ENCODE assay signal across 15 cellular contexts in genomic region chr11:131229221-131229620, GRCh38.
A peak's percentile ranks its signal among the peaks of the same experiment; 100 is the strongest.
DNase-seq lines count a peak whose midpoint lies in the region; ATAC-seq and TF ChIP-seq lines count a peak whose summit lies in the region.
"Had no signal": no experiment of that assay in that cellular context is flagged by ENCODE, and none has a peak within 500 bp of the region (broad histone marks: within the 10 kb centered on the region; RNA-seq: fewer than 3 reads in every experiment).

No MANE protein-coding gene starts in this region.

- H3K36me3 ChIP-seq in GM23338 (ENCODE audit: insufficient read depth): peaks cover 7% of the 10 kb centered on the region
- H3K36me3 ChIP-seq: BE2C; BLaER1 treated with 17β-estradiol and CSF1 and Interleukin-3, amounts not matched to agents 10 nM and 100 nM had no signal

- DNase-seq in Ammon's horn (ENCODE audit: low spot score) (peak; percentile 18), GM23338 (ENCODE audit: low spot score) (no peak), globus pallidus (ENCODE audit: low spot score) (peak; percentile 54), pons (ENCODE audit: low spot score) (peak; percentile 82)
- no peak for DNase-seq in activated CD8-positive, alpha-beta memory T cell treated with anti-CD3 and anti-CD28 coated beads for 24 hours
- no peak for DNase-seq in stimulated activated CD4-positive, alpha-beta T cell treated with anti-CD3 and anti-CD28 coated beads, Interleukin-4, amount 100 ng/mL, for 1 hour
- DNase-seq: BE2C; CD4-positive, alpha-beta T cell; CD8-positive, alpha-beta memory T cell; DMS 273 treated with DMSO at 0.1 percent for 48 hours; DND-41; H7; HCEC 1CT had no signal

- TF ChIP-seq CTCF in GM23338 (conservative IDR thresholded peaks at IDR 0.05; ENCODE audit: low read depth in 2 of 2): no peak

- H3K36me3 Mint-ChIP-seq in GM23338 (ENCODE audit: low read depth): peaks cover 10% of the 10 kb centered on the region; the same call in 2 of the 3 replicates
- H3K36me3 Mint-ChIP-seq: CD14-positive monocyte; CD8-positive, alpha-beta memory T cell had no signal

- H3K4me1 Mint-ChIP-seq in GM23338: peaks cover 20% of the 10 kb centered on the region
- H3K4me1 Mint-ChIP-seq: CD14-positive monocyte; CD8-positive, alpha-beta memory T cell had no signal

- H3K27ac Mint-ChIP-seq in GM23338: no peak overlapping the region
- H3K27ac Mint-ChIP-seq: CD14-positive monocyte; CD4-positive, alpha-beta T cell; CD8-positive, alpha-beta memory T cell had no signal

- no peaks in the 10 kb centered on the region for H3K27me3 ChIP-seq in GM23338 (ENCODE audit: insufficient read depth)
- H3K27me3 ChIP-seq: BE2C; BLaER1 treated with 17β-estradiol and CSF1 and Interleukin-3, amounts not matched to agents 10 nM and 100 nM had no signal

- peaks cover 6% of the 10 kb centered on the region for H3K27me3 Mint-ChIP-seq in GM23338 (ENCODE audit: insufficient read depth, low read depth, poor library complexity)
- H3K27me3 Mint-ChIP-seq: CD4-positive, alpha-beta T cell; CD8-positive, alpha-beta memory T cell had no signal

- H2AFZ ChIP-seq in GM23338: 0 out of 2 replicates have a peak overlapping the region, but pooled peaks have one; percentile 33

- peaks cover 10% of the 10 kb centered on the region for H3K9me2 ChIP-seq in GM23338 (ENCODE audit: insufficient read depth)

- H3K4me1 ChIP-seq in GM23338 (ENCODE audit: insufficient read depth): peaks cover 17% of the 10 kb centered on the region
- H3K4me1 ChIP-seq: BE2C; BLaER1 treated with 17β-estradiol and CSF1 and Interleukin-3, amounts not matched to agents 10 nM and 100 nM had no signal

- no peaks in the 10 kb centered on the region for H4K20me1 ChIP-seq in GM23338 (replicated peaks; ENCODE audit: insufficient read depth)
- H4K20me1 ChIP-seq: BLaER1 treated with 17β-estradiol and CSF1 and Interleukin-3, amounts not matched to agents 10 nM and 100 nM had no signal

- H3F3A ChIP-seq in GM23338 (replicated peaks; ENCODE audit: low read depth): peaks cover 6% of the 10 kb centered on the region

- H3K27ac ChIP-seq in GM23338 (ENCODE audit: low read depth): no peak overlapping the region
- H3K27ac ChIP-seq: BLaER1 treated with 17β-estradiol and CSF1 and Interleukin-3, amounts not matched to agents 10 nM and 100 nM had no signal

- no peak overlapping the region for H3K4me3 ChIP-seq in GM23338
- H3K4me3 ChIP-seq: BLaER1 treated with 17β-estradiol and CSF1 and Interleukin-3, amounts not matched to agents 10 nM and 100 nM had no signal

- H3K9me3 Mint-ChIP-seq in GM23338: peaks cover 12% of the 10 kb centered on the region; the same call in 2 of the 3 replicates
- H3K9me3 Mint-ChIP-seq: CD4-positive, alpha-beta T cell had no signal

- ATAC-seq in GM23338: no peak

- H3K4me3 Mint-ChIP-seq in GM23338: no peak overlapping the region
- H3K4me3 Mint-ChIP-seq: CD14-positive monocyte; CD4-positive, alpha-beta T cell; CD8-positive, alpha-beta memory T cell had no signal

- no peak overlapping the region for H3K4me2 ChIP-seq in GM23338
- H3K4me2 ChIP-seq: BLaER1 treated with 17β-estradiol and CSF1 and Interleukin-3, amounts not matched to agents 10 nM and 100 nM had no signal

- H3K79me2 ChIP-seq in GM23338 (replicated peaks; ENCODE audit: insufficient read depth): no peaks in the 10 kb centered on the region

TF ChIP-seq in GM23338, 12 proteins besides CTCF, POLR2A, EP300 and RAD21 (continues in another document):
- TF ChIP-seq CREB1 (CRISPR knock-in tag; IDR thresholded peaks at IDR 0.05; ENCODE audit: low read depth) (no peak), ZNF114 (CRISPR knock-in tag; IDR thresholded peaks at IDR 0.05) (no peak), ZNF462 (CRISPR knock-in tag; IDR thresholded peaks at IDR 0.05) (no peak), EZH2phosphoT487 (IDR thresholded peaks at IDR 0.05; ENCODE audit: unreplicated experiment) (no peak), JUNB (IDR thresholded peaks at IDR 0.05; ENCODE audit: unreplicated experiment) (no peak), ZNF331 (CRISPR knock-in tag; IDR thresholded peaks at IDR 0.05; ENCODE audit: low read depth) (no peak), REST (IDR thresholded peaks at IDR 0.05; ENCODE audit: unreplicated experiment) (no peak), NANOG (IDR thresholded peaks at IDR 0.05; ENCODE audit: borderline replicate concordance) (no peak), STAT1 (IDR thresholded peaks at IDR 0.05; ENCODE audit: unreplicated experiment) (no peak), POLR2AphosphoS5 (IDR thresholded peaks at IDR 0.05; ENCODE audit: low read depth) (no peak)

Comparison
In these comparisons a context has a peak if more than half of its experiments do, and no peak if none do; other contexts are left out.
1. DNase-seq: peak in Ammon's horn (single experiment), globus pallidus (single experiment) and pons (single experiment); none in GM23338 (single experiment), activated CD8-positive, alpha-beta memory T cell treated with anti-CD3 and anti-CD28 coated beads for 24 hours (single experiment) and stimulated activated CD4-positive, alpha-beta T cell treated with anti-CD3 and anti-CD28 coated beads, Interleukin-4, amount 100 ng/mL, for 1 hour (single experiment).